1 cellular context compared by ENCODE assay signal in the genomic region with DNA sequence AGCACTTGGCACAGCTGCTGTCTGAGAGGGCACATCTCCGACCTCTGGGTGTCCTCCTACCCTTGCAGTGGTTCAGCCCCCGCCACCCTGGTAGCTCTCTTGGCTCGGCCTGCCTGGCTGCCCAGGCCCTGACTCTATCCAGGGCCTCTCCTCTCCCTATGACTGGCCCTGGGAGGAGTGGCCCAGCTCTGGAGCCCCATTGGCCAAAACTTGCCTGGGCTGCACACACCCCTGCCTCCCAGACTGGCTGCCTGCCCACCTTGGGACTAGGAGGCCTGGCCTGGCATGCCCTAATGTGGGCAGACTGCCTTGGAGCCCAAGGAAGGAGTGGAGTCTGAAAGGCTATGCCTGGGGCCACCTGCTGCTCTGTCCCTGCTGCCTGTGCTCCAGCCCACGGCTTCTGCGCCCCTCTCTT.
TF ChIP-seq lines count a peak whose summit lies in the region.

No MANE protein-coding gene starts in this region.

TF ChIP-seq in HepG2, 621 proteins besides CTCF, POLR2A, EP300 and RAD21 (continued from another document and continues in another):
- TF ChIP-seq KIAA2018 (CRISPR knock-in tag; IDR thresholded peaks at IDR 0.05; ENCODE audit: borderline replicate concordance) (no peak), IRF9 (CRISPR knock-in tag; IDR thresholded peaks at IDR 0.05; ENCODE audit: borderline replicate concordance) (no peak), XBP1 (CRISPR knock-in tag; IDR thresholded peaks at IDR 0.05) (no peak), ZFP91 (CRISPR knock-in tag; IDR thresholded peaks at IDR 0.05; ENCODE audit: borderline replicate concordance) (peak; percentile 32; the same call in 1 of the 2 replicates), HNRNPLL (IDR thresholded peaks at IDR 0.05; ENCODE audit: low read depth, low read length, poor library complexity, severe bottlenecking) (peak; percentile 27), ZNF235 (CRISPR knock-in tag; IDR thresholded peaks at IDR 0.05; ENCODE audit: borderline replicate concordance) (no peak), ZNF12 (CRISPR knock-in tag; IDR thresholded peaks at IDR 0.05) (no peak), HNF1A (IDR thresholded peaks at IDR 0.05; ENCODE audit: low read depth) (no peak), HNF1A (CRISPR knock-in tag; IDR thresholded peaks at IDR 0.05; ENCODE audit: borderline replicate concordance) (0 out of 2 replicates have a peak, but pooled peaks have one; percentile 17), ZNF430 (CRISPR knock-in tag; IDR thresholded peaks at IDR 0.05) (no peak), PRDM15 (CRISPR knock-in tag; IDR thresholded peaks at IDR 0.05) (no peak), ZBTB46 (CRISPR knock-in tag; IDR thresholded peaks at IDR 0.05; ENCODE audit: borderline replicate concordance) (no peak), THRA (CRISPR knock-in tag; IDR thresholded peaks at IDR 0.05; ENCODE audit: borderline replicate concordance) (no peak), ZNF562 (CRISPR knock-in tag; IDR thresholded peaks at IDR 0.05; ENCODE audit: borderline replicate concordance) (no peak), LBX2 (CRISPR knock-in tag; IDR thresholded peaks at IDR 0.05; ENCODE audit: borderline replicate concordance) (no peak), CCDC6 (CRISPR knock-in tag; IDR thresholded peaks at IDR 0.05) (no peak), YEATS4 (CRISPR knock-in tag; IDR thresholded peaks at IDR 0.05; ENCODE audit: borderline replicate concordance) (no peak), NFYB (CRISPR knock-in tag; IDR thresholded peaks at IDR 0.05) (peak; percentile 42; the same call in 1 of the 2 replicates), E2F5 (CRISPR knock-in tag; conservative IDR thresholded peaks at IDR 0.05) (no peak)
